Comparison of ENCODE assay signal across 8 cellular contexts in the genomic region with DNA sequence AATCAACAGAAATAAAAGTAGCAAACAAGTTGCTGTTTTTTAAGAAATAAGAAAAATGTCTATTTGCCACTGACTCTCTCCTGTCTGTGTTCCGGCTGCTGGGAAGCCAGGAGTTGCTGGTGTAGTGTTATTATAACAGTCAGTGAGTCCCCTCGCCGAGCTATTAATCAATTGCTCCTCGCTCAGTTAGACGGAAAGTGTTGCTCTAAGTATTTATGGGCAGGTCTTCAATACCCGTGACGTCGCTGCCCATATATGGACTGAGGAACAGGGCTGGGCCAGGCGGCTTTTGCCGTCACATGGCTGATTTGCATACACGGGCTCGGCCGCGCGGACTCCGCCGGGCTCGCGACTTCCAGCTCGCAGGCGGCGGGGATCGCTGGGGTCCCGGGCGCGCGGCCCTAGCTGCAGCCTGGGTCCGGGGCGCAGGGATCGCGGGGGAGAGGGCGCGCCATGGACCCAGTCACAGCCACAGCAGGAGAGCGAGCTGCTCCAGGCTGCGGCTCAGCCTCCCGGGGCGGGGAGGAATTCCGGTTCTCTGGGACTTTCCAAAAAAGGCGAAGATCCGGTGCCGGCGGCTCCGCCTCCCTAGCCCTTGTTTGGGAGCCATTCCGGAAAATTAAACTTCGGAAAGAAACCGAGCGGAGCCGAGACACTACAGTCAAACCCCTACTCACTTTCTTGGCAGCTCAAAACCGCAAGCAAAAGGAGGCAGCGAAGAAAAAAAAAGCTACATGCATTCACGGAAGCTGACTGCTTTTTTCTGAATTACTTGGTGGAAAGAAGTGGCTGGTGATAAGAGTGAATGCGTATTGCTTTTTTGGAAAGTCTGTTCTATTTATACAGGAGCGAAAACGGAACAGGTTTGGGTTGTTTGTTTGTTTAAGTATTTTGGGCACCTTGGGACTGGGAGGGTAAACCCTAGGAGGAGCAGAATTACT. TPM values are rescaled to one million over a fixed set of nuclear protein-coding genes. Genes with fewer than 3 reads are reported as not detected.
DNase-seq lines count a peak whose midpoint lies in the region; TF ChIP-seq lines count a peak whose summit lies in the region.

A gene (minus strand): TSS at position 188 of the 941 bp plus-strand sequence. CDS start 337 bp downstream, outside the sequence.

- no peak within 1 kb of the TSS for H3K56ac ChIP-seq in H9 (ENCODE audit: insufficient read length, low read depth, low read length)

- no peak within 1 kb of the TSS for H2AFZ ChIP-seq in H9 (ENCODE audit: low read length)
- H2AFZ ChIP-seq in neuronal stem cell (ENCODE audit: low read length), result peak within 1 kb of the TSS; percentile 97

- peak within 1 kb of the TSS; percentile 74 for H3K4me2 ChIP-seq in H9 (ENCODE audit: insufficient read depth, insufficient read length, low read length)
- peak within 1 kb of the TSS; percentile 96 for H3K4me2 ChIP-seq in neuronal stem cell (ENCODE audit: insufficient read depth, low read length, poor library complexity, severe bottlenecking)

- DNase-seq in H9 (peak; percentile 94), MG63 (peak; percentile 91), SK-MEL-5 (ENCODE audit: low read depth, low spot score) (peak; percentile 90), foreskin melanocyte (peak; percentile 90), neuronal stem cell (ENCODE audit: low spot score) (peak; percentile 87)
- DNase-seq in activated naive CD4-positive, alpha-beta T cell treated with anti-CD3 and anti-CD28 coated beads for 36 hours, result peak; percentile 98

- H3K9me3 ChIP-seq in ES-I3 (ENCODE audit: control insufficient read depth, insufficient read depth, low read length) (no peaks in the 10 kb centered on the region), H9 (ENCODE audit: control insufficient read depth, low read depth, low read length) (no peaks in the 10 kb centered on the region), MG63 (no peaks in the 10 kb centered on the region), neuronal stem cell (replicated peaks in 1 of 2; ENCODE audit: control insufficient read depth in 2 of 2, insufficient read depth in 1 of 2, low read depth in 1 of 2, low read length in 2 of 2) (peaks cover 0 to 4% of the 10 kb centered on the region in 2 donors), subcutaneous abdominal adipose tissue (ENCODE audit: control insufficient read depth in 5 of 5, low read length in 5 of 5) (no peaks in the 10 kb centered on the region)

- H3K4ac ChIP-seq in H9 (ENCODE audit: low read depth, low read length), result no peak within 1 kb of the TSS
- no peak within 1 kb of the TSS for H3K4ac ChIP-seq in neuronal stem cell (ENCODE audit: low read length)

- H3K4me3 ChIP-seq in MG63, result peak within 1 kb of the TSS; percentile 65
- H3K4me3 ChIP-seq in neuronal stem cell (ENCODE audit: low read length in 2 of 2), result peak within 1 kb of the TSS; percentile 65 to 91
- H3K4me3 ChIP-seq in subcutaneous abdominal adipose tissue (ENCODE audit: low read depth in 1 of 5, low read length in 5 of 5), result peak within 1 kb of the TSS; percentile 65 to 93 (median 89)

- H4K5ac ChIP-seq in H9 (ENCODE audit: insufficient read length, low read depth, low read length), result no peak within 1 kb of the TSS

- H3K79me2 ChIP-seq in H9 (ENCODE audit: insufficient read depth, low read length), result no peaks in the 10 kb centered on the region

- H3K9ac ChIP-seq in ES-I3 (ENCODE audit: low read depth, low read length) (peak within 1 kb of the TSS; percentile 85), H9 (ENCODE audit: extremely low read depth, insufficient read length, low read length) (peak within 1 kb of the TSS; percentile 1), neuronal stem cell (ENCODE audit: low read depth, low read length, poor library complexity) (peak within 1 kb of the TSS; percentile 95), subcutaneous abdominal adipose tissue (ENCODE audit: low read length in 5 of 5) (peak within 1 kb of the TSS; percentile 69 to 88 (median 81))

- intact Hi-C loops in activated naive CD4-positive, alpha-beta T cell treated with anti-CD3 and anti-CD28 coated beads for 36 hours (cut with micrococcal nuclease), result loop anchor here (1.0 to 5.0 kb wide), 26 partner anchors 12 to 912 kb away; a partner anchor contains a TSS

- H3T11ph ChIP-seq in H9 (ENCODE audit: low read length), result no peak within 1 kb of the TSS

- no peak within 1 kb of the TSS for H2AK5ac ChIP-seq in H9 (ENCODE audit: insufficient read length, low read length)
- peak within 1 kb of the TSS; percentile 7 for H2AK5ac ChIP-seq in neuronal stem cell (ENCODE audit: low read depth, low read length)

- peaks cover 25% of the 10 kb centered on the region for H3K23me2 ChIP-seq in H9 (ENCODE audit: insufficient read length, low read depth, low read length, poor library complexity, severe bottlenecking)

- H3K4me3 Mint-ChIP-seq in H9, result peak within 1 kb of the TSS; percentile 74 to 93
- H3K4me3 Mint-ChIP-seq in activated naive CD4-positive, alpha-beta T cell treated with anti-CD3 and anti-CD28 coated beads for 36 hours, result peak within 1 kb of the TSS; percentile 95

- no peaks in the 10 kb centered on the region for H3K4me1 ChIP-seq in ES-I3 (ENCODE audit: insufficient read depth, low read length)
- H3K4me1 ChIP-seq in H9 (ENCODE audit: insufficient read depth, low read length), result no peaks in the 10 kb centered on the region
- peaks cover 10 to 15% of the 10 kb centered on the region in 2 donors for H3K4me1 ChIP-seq in neuronal stem cell (ENCODE audit: control insufficient read depth in 2 of 2, insufficient read depth in 1 of 2, low read depth in 1 of 2, low read length in 2 of 2)
- peaks cover 0 to 42% (median 39%) of the 10 kb centered on the region in 5 donors for H3K4me1 ChIP-seq in subcutaneous abdominal adipose tissue (ENCODE audit: control insufficient read depth in 5 of 5, insufficient read depth in 5 of 5, low read length in 5 of 5)

- no peaks in the 10 kb centered on the region for H3K79me1 ChIP-seq in H9 (ENCODE audit: insufficient read depth, low read depth, low read length, poor library complexity, severe bottlenecking)
- no peaks in the 10 kb centered on the region for H3K79me1 ChIP-seq in neuronal stem cell (ENCODE audit: low read depth, low read length)

- CTCF ChIA-PET in activated naive CD4-positive, alpha-beta T cell treated with anti-CD3 and anti-CD28 coated beads for 36 hours (lab: Charles Lee), result interaction anchor here (0.7 to 4.4 kb wide), 19 partner anchors 12 to 897 kb away, joined by 3 to 49 read pairs (median 5); a partner anchor contains a TSS

- peak within 1 kb of the TSS; percentile 87 for H3K14ac ChIP-seq in H9 (ENCODE audit: insufficient read depth, low read length)
- no peak within 1 kb of the TSS for H3K14ac ChIP-seq in neuronal stem cell (ENCODE audit: low read length)

- peaks cover 24 to 29% of the 10 kb centered on the region in 2 experiments for H3K4me1 Mint-ChIP-seq in H9
- peaks cover 41% of the 10 kb centered on the region for H3K4me1 Mint-ChIP-seq in activated naive CD4-positive, alpha-beta T cell treated with anti-CD3 and anti-CD28 coated beads for 36 hours (ENCODE audit: low read depth)

- no peak within 1 kb of the TSS for H3K23ac ChIP-seq in H9 (ENCODE audit: insufficient read length, low read depth, low read length)
- H3K23ac ChIP-seq in neuronal stem cell (ENCODE audit: low read depth, low read length, poor library complexity), result no peak within 1 kb of the TSS

- H4K91ac ChIP-seq in H9 (ENCODE audit: insufficient read length, low read depth, low read length) (no peak within 1 kb of the TSS), neuronal stem cell (ENCODE audit: low read depth, low read length, poor library complexity) (no peak within 1 kb of the TSS)

- H2BK12ac ChIP-seq in H9 (ENCODE audit: insufficient read length, low read depth, low read length) (no peak within 1 kb of the TSS), neuronal stem cell (ENCODE audit: low read length) (no peak within 1 kb of the TSS)

- H3K36me3 ChIP-seq in ES-I3 (ENCODE audit: insufficient read depth, low read length) (no peaks in the 10 kb centered on the region), MG63 (no peaks in the 10 kb centered on the region), neuronal stem cell (replicated peaks in 1 of 2; ENCODE audit: control insufficient read depth in 2 of 2, insufficient read depth in 2 of 2, low read length in 2 of 2) (peaks cover 0 to 30% of the 10 kb centered on the region in 2 donors), subcutaneous abdominal adipose tissue (ENCODE audit: control insufficient read depth in 5 of 5, insufficient read depth in 5 of 5, low read length in 5 of 5) (no peaks in the 10 kb centered on the region)

- H2BK15ac ChIP-seq in H9 (ENCODE audit: low read depth, low read length) (no peak within 1 kb of the TSS), neuronal stem cell (ENCODE audit: low read length) (peak within 1 kb of the TSS; percentile 47)

- H4K8ac ChIP-seq in H9 (replicated peaks; ENCODE audit: insufficient read length, low read depth, low read length), result no peak within 1 kb of the TSS
- no peak within 1 kb of the TSS for H4K8ac ChIP-seq in neuronal stem cell (ENCODE audit: low read depth, low read length)

- no peak within 1 kb of the TSS for H2BK20ac ChIP-seq in H9 (ENCODE audit: low read depth, low read length, poor library complexity, severe bottlenecking)

- H3K27ac ChIP-seq in H9 (ENCODE audit: insufficient read length, low read depth, low read length), result no peak within 1 kb of the TSS
- H3K27ac ChIP-seq in neuronal stem cell (replicated peaks; ENCODE audit: low read length), result peak within 1 kb of the TSS; percentile 63
- H3K27ac ChIP-seq in subcutaneous abdominal adipose tissue (ENCODE audit: low read depth, low read length), result peak within 1 kb of the TSS; percentile 88

- H3K27me3 ChIP-seq in H9 (ENCODE audit: insufficient read depth, low read length) (peaks cover 26% of the 10 kb centered on the region; the same call in 1 of the 2 replicates), MG63 (peaks cover 17% of the 10 kb centered on the region), neuronal stem cell (ENCODE audit: control insufficient read depth in 3 of 3, insufficient read depth in 3 of 3, low read depth in 1 of 3, low read length in 3 of 3) (peaks cover 27 to 64% (median 31%) of the 10 kb centered on the region in 3 experiments), subcutaneous abdominal adipose tissue (ENCODE audit: control insufficient read depth in 5 of 5, insufficient read depth in 4 of 5, low read length in 5 of 5) (peaks cover 10 to 35% (median 33%) of the 10 kb centered on the region in 5 donors)

- in situ Hi-C loops in SK-MEL-5 (cut with HindIII; ENCODE audit: low pct_unique_long_range_greater_than_20kb, low sequenced_read_pairs), result no loop called here

- no CpG with 5 or more reads among the region's 54 CpGs for WGBS in H9 (ENCODE audit: extremely low coverage, insufficient read length, low lambda C conversion rate)
- WGBS in neuronal stem cell (ENCODE audit: extremely low coverage in 2 of 2, insufficient read length in 2 of 2, insufficient replicate concordance in 1 of 2), 2 donors, result no CpG with 5 or more reads among the region's 54 CpGs

- no peak for TF ChIP-seq CTCF in H9 (conservative IDR thresholded peaks at IDR 0.05)

- peaks cover 2 to 7% (median 6%) of the 10 kb centered on the region in 3 experiments; a peak in 5 of 7 replicates for H3K36me3 Mint-ChIP-seq in H9 (ENCODE audit: insufficient read depth in 1 of 3, low read depth in 3 of 3)
- H3K36me3 Mint-ChIP-seq in activated naive CD4-positive, alpha-beta T cell treated with anti-CD3 and anti-CD28 coated beads for 36 hours (ENCODE audit: low read depth), result peaks cover 33% of the 10 kb centered on the region

- no peak within 1 kb of the TSS for H2BK5ac ChIP-seq in H9 (ENCODE audit: insufficient read length, low read length)
- H2BK5ac ChIP-seq in neuronal stem cell (ENCODE audit: low read length), result peak within 1 kb of the TSS; percentile 46

- no peaks in the 10 kb centered on the region for H4K20me1 ChIP-seq in H9 (ENCODE audit: control insufficient read depth, insufficient read depth, insufficient read length)

- H3K18ac ChIP-seq in H9 (ENCODE audit: insufficient read length, low read depth, low read length), result peak within 1 kb of the TSS; percentile 92
- H3K18ac ChIP-seq in neuronal stem cell (ENCODE audit: low read length), result peak within 1 kb of the TSS; percentile 96

- H3K27ac Mint-ChIP-seq in H9, result peak within 1 kb of the TSS; percentile 53 to 89 (median 67); a peak in 3 of 7 replicates
- H3K27ac Mint-ChIP-seq in activated naive CD4-positive, alpha-beta T cell treated with anti-CD3 and anti-CD28 coated beads for 36 hours, result peak within 1 kb of the TSS; percentile 98

- H2BK120ac ChIP-seq in H9 (ENCODE audit: low read depth, low read length, poor library complexity, severe bottlenecking) (no peak within 1 kb of the TSS), neuronal stem cell (ENCODE audit: low read depth, low read length) (peak within 1 kb of the TSS; percentile 68)

- H3K9me3 Mint-ChIP-seq in H9, result peaks cover 0 to 7% of the 10 kb centered on the region in 2 experiments; a peak in 3 of 5 replicates
- no peaks in the 10 kb centered on the region for H3K9me3 Mint-ChIP-seq in activated naive CD4-positive, alpha-beta T cell treated with anti-CD3 and anti-CD28 coated beads for 36 hours

- peaks cover 92% of the 10 kb centered on the region for H3K27me3 Mint-ChIP-seq in H9 (ENCODE audit: low read depth)
- peaks cover 14% of the 10 kb centered on the region for H3K27me3 Mint-ChIP-seq in activated naive CD4-positive, alpha-beta T cell treated with anti-CD3 and anti-CD28 coated beads for 36 hours (ENCODE audit: low read depth)

RNA-seq across cellular contexts. Expression of the gene that starts here (rescaled TPM):
- total RNA-seq in H9 (2021), result 2.6 and 3.0 TPM in 2 replicates
- 0.56 TPM in 1 of 2 replicates, not detected in the other for total RNA-seq in MG63 (2014; rRNA removed; shearing (Covaris generic); ENCODE audit: low replicate concordance)
- total RNA-seq in SK-MEL-5 (2014; rRNA removed; shearing (Covaris generic)), result 0.63 and 0.75 TPM in 2 replicates
- polyA plus RNA-seq in SK-MEL-5 (2015; cell fraction: cytosol; rRNA removed), result 1.7 and 1.9 TPM in 2 replicates
- 0.80 TPM in 1 of 2 replicates, not detected in the other for polyA plus RNA-seq in SK-MEL-5 (2015; cell fraction: nucleus; rRNA removed)
- 10 to 100 TPM; 18.5 to 21.4 TPM for total RNA-seq in activated naive CD4-positive, alpha-beta T cell treated with anti-CD3 and anti-CD28 coated beads for 36 hours
- 0.86 TPM for polyA plus RNA-seq in neuronal stem cell (2013, experiment 1 of 2)
- 0.73 TPM for polyA plus RNA-seq in neuronal stem cell (2013, experiment 2 of 2)

Comparison
In these comparisons a context has a peak if more than half of its experiments do, and no peak if none do; other contexts are left out.
1. Peak in DNase-seq and H3K4me3 ChIP-seq in MG63; RNA of the gene not detected or under 1 TPM.
2. H3K9ac ChIP-seq: peak in every context shown above with its lines; median percentile 95 in neuronal stem cell; 85 in ES-I3; 81 in subcutaneous abdominal adipose tissue; 1 in H9.